8 cellular contexts compared by ENCODE assay signal in genomic region chr1:204286841-204287387, GRCh38.
A peak's percentile ranks its signal among the peaks of the same experiment; 100 is the strongest.
DNase-seq lines count a peak whose midpoint lies in the region; ATAC-seq and TF ChIP-seq lines count a peak whose summit lies in the region.

No MANE protein-coding gene starts in this region.

- H3K27ac Mint-ChIP-seq in Calu3 (ENCODE audit: unreplicated experiment) = peak overlapping the region; percentile 93
- H3K27ac Mint-ChIP-seq in activated T-cell treated with anti-CD3 and anti-CD28 coated beads, Interleukin-2, amount 50 U/mL, for 24 hours = peak overlapping the region; percentile 91

- no TSS peak for BruUV-seq in Calu3 (replicated peaks; lab: Mats Ljungman, UMichigan)

- peaks cover 26% of the 10 kb centered on the region for H3K36me3 Mint-ChIP-seq in Calu3 (ENCODE audit: insufficient read depth, unreplicated experiment)
- H3K36me3 Mint-ChIP-seq in activated T-cell treated with anti-CD3 and anti-CD28 coated beads, Interleukin-2, amount 50 U/mL, for 24 hours (ENCODE audit: low read depth) = no peaks in the 10 kb centered on the region

- no peaks in the 10 kb centered on the region for H3K27me3 Mint-ChIP-seq in Calu3 (ENCODE audit: unreplicated experiment)
- peaks cover 2% of the 10 kb centered on the region for H3K27me3 Mint-ChIP-seq in activated T-cell treated with anti-CD3 and anti-CD28 coated beads, Interleukin-2, amount 50 U/mL, for 24 hours

- peak overlapping the region; percentile 55 to 66 (median 62) for H3K27ac ChIP-seq in gastrocnemius medialis

- H3K9me3 ChIP-seq in gastrocnemius medialis = no peaks in the 10 kb centered on the region

- H3K27me3 ChIP-seq in gastrocnemius medialis = peaks cover 0 to 14% (median 4%) of the 10 kb centered on the region in 3 donors

- CTCF ChIA-PET in Calu3 (lab: Charles Lee) = interaction anchor here (0.7 to 2.1 kb wide), 7 partner anchors 9 to 1497 kb away, joined by 3 to 5 read pairs (median 4); no protein-coding TSS in a partner anchor

- H3K4me1 Mint-ChIP-seq in Calu3 (ENCODE audit: low read depth, unreplicated experiment) = peaks cover 51% of the 10 kb centered on the region
- peaks cover 22% of the 10 kb centered on the region for H3K4me1 Mint-ChIP-seq in activated T-cell treated with anti-CD3 and anti-CD28 coated beads, Interleukin-2, amount 50 U/mL, for 24 hours (ENCODE audit: low read depth)

- no peaks in the 10 kb centered on the region for H3K9me3 Mint-ChIP-seq in Calu3 (ENCODE audit: low read depth, unreplicated experiment)
- no peaks in the 10 kb centered on the region for H3K9me3 Mint-ChIP-seq in activated T-cell treated with anti-CD3 and anti-CD28 coated beads, Interleukin-2, amount 50 U/mL, for 24 hours

- ATAC-seq in left cardiac atrium = peak; percentile 25 to 32
- ATAC-seq in gastrocnemius medialis = peak; percentile 28 to 43
- no peak for ATAC-seq in GM19452 (IDR thresholded peaks at IDR 0.05; ENCODE audit: unreplicated experiment)
- no peak for ATAC-seq in HG02798 (IDR thresholded peaks at IDR 0.05; ENCODE audit: poor library complexity, unreplicated experiment)

- H3K4me3 Mint-ChIP-seq in Calu3 (ENCODE audit: low read depth, unreplicated experiment) = peak overlapping the region; percentile 74
- peak overlapping the region; percentile 65 for H3K4me3 Mint-ChIP-seq in activated T-cell treated with anti-CD3 and anti-CD28 coated beads, Interleukin-2, amount 50 U/mL, for 24 hours

- no peak for TF ChIP-seq CTCF in Calu3 (IDR thresholded peaks at IDR 0.05; ENCODE audit: unreplicated experiment)
- TF ChIP-seq CTCF in gastrocnemius medialis (IDR thresholded peaks at IDR 0.05 in 4 of 5, conservative IDR thresholded peaks at IDR 0.05 in 1 of 5) = no peak

- H3K4me3 ChIP-seq in gastrocnemius medialis = peak overlapping the region in 2 of 4 donors; percentile 26 to 35

- TF ChIP-seq POLR2A in gastrocnemius medialis (IDR thresholded peaks at IDR 0.05) = no peak
- no peak for TF ChIP-seq POLR2A in erythroblast (IDR thresholded peaks at IDR 0.05; ENCODE audit: low read length)

- intact Hi-C loops in Calu3 (cut with micrococcal nuclease; ENCODE audit: unreplicated experiment) (loop anchor here (5.0 kb wide), 1 partner anchor 45 kb away; no protein-coding TSS in a partner anchor), left cardiac atrium (cut with DNase I) (no loop called here), gastrocnemius medialis (cut with DNase I; ENCODE audit: low total_unique reads) (no loop called here)

- H3K4me1 ChIP-seq in gastrocnemius medialis = peaks cover 7 to 8% of the 10 kb centered on the region in 2 donors

- in situ Hi-C loops in gastrocnemius medialis (cut with MboI; ENCODE audit: low sequenced_read_pairs in 4 of 4) = no loop called here

- no peaks in the 10 kb centered on the region for H3K36me3 ChIP-seq in gastrocnemius medialis

- DNase-seq in Calu3 = peak; percentile 52
- DNase-seq in NCI-H2107 treated with DMSO at 0.1 percent for 48 hours (lab: John Stamatoyannopoulos, UW; ENCODE audit: unreplicated experiment) = peak; percentile 54
- peak; percentile 54 for DNase-seq in activated T-cell treated with anti-CD3 and anti-CD28 coated beads, Interleukin-2, amount 50 U/mL, for 24 hours
- DNase-seq in left cardiac atrium = no peak
- DNase-seq in gastrocnemius medialis = no peak
- no peak for DNase-seq in erythroblast (lab: John Stamatoyannopoulos, UW)

Comparison
In these comparisons a context has a peak if more than half of its experiments do, and no peak if none do; other contexts are left out.
1. DNase-seq: peak in Calu3 (single experiment), NCI-H2107 treated with DMSO at 0.1 percent for 48 hours (single experiment) and activated T-cell treated with anti-CD3 and anti-CD28 coated beads, Interleukin-2, amount 50 U/mL, for 24 hours (single experiment); none in left cardiac atrium (single experiment), gastrocnemius medialis (0 of 2) and erythroblast (0 of 2).
2. ATAC-seq: peak in left cardiac atrium (2 of 2) and gastrocnemius medialis (2 of 2); none in GM19452 (single experiment) and HG02798 (single experiment).